Comparison of ENCODE assay signal across 1 cellular context in the genomic region with DNA sequence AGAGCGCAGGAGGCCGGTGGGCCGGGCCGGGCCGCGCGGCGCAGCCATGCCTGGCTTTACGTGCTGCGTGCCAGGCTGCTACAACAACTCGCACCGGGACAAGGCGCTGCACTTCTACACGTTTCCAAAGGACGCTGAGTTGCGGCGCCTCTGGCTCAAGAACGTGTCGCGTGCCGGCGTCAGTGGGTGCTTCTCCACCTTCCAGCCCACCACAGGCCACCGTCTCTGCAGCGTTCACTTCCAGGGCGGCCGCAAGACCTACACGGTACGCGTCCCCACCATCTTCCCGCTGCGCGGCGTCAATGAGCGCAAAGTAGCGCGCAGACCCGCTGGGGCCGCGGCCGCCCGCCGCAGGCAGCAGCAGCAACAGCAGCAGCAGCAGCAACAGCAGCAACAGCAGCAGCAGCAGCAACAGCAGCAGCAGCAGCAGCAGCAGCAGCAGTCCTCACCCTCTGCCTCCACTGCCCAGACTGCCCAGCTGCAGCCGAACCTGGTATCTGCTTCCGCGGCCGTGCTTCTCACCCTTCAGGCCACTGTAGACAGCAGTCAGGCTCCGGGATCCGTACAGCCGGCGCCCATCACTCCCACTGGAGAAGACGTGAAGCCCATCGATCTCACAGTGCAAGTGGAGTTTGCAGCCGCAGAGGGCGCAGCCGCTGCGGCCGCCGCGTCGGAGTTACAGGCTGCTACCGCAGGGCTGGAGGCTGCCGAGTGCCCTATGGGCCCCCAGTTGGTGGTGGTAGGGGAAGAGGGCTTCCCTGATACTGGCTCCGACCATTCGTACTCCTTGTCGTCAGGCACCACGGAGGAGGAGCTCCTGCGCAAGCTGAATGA.
TF ChIP-seq lines count a peak whose summit lies in the region.

No MANE protein-coding gene starts in this region.

TF ChIP-seq in HepG2, 621 proteins besides CTCF, POLR2A, EP300 and RAD21 (continues in another document):
- TF ChIP-seq THAP11 (CRISPR knock-in tag; IDR thresholded peaks at IDR 0.05) (peak; percentile 61; the same call in 1 of the 2 replicates), MBNL3 (CRISPR knock-in tag; conservative IDR thresholded peaks at IDR 0.05) (no peak), GTF3A (CRISPR knock-in tag; conservative IDR thresholded peaks at IDR 0.05) (peak; percentile 90; the same call in 1 of the 2 replicates), TOE1 (CRISPR knock-in tag; IDR thresholded peaks at IDR 0.05) (no peak), SPEN (CRISPR knock-in tag; IDR thresholded peaks at IDR 0.05; ENCODE audit: low read depth) (peak; percentile 38), MED13 (CRISPR knock-in tag; IDR thresholded peaks at IDR 0.05) (peak; percentile 64; the same call in 1 of the 2 replicates), SOX13 (IDR thresholded peaks at IDR 0.05) (no peak), SOX13 (CRISPR knock-in tag; conservative IDR thresholded peaks at IDR 0.05 in 1 of 2, IDR thresholded peaks at IDR 0.05 in 1 of 2) (peak in 1 of 2 experiments; percentile 81; a peak in 1 of 4 replicates), ERF (CRISPR knock-in tag; IDR thresholded peaks at IDR 0.05) (peak; percentile 41; the same call in 1 of the 2 replicates), GABPA (IDR thresholded peaks at IDR 0.05; ENCODE audit: low read depth, low read length) (no peak), GABPA (CRISPR knock-in tag; IDR thresholded peaks at IDR 0.05; ENCODE audit: low read depth) (peak; percentile 15; the same call in 1 of the 2 replicates), MATR3 (CRISPR knock-in tag; IDR thresholded peaks at IDR 0.05) (no peak), ZNF136 (CRISPR knock-in tag; IDR thresholded peaks at IDR 0.05; ENCODE audit: low read depth) (peak; percentile 24; the same call in 1 of the 2 replicates), HCFC1 (IDR thresholded peaks at IDR 0.05; ENCODE audit: low read depth, low read length) (0 out of 2 replicates have a peak, but pooled peaks have one; percentile 6), ZNF234 (CRISPR knock-in tag; conservative IDR thresholded peaks at IDR 0.05) (peak; percentile 94), SALL1 (CRISPR knock-in tag; IDR thresholded peaks at IDR 0.05) (peak; percentile 34), ESRRA (CRISPR knock-in tag; IDR thresholded peaks at IDR 0.05; ENCODE audit: low read depth) (peak; percentile 73), ZNF776 (CRISPR knock-in tag; IDR thresholded peaks at IDR 0.05) (peak; percentile 58; the same call in 1 of the 2 replicates), SOX6 (IDR thresholded peaks at IDR 0.05) (no peak), SOX6 (CRISPR knock-in tag; IDR thresholded peaks at IDR 0.05) (peak; percentile 69), NR3C1 (CRISPR knock-in tag; IDR thresholded peaks at IDR 0.05) (no peak), ZNF317 (CRISPR knock-in tag; IDR thresholded peaks at IDR 0.05) (peak; percentile 79), ZNF75D (CRISPR knock-in tag; IDR thresholded peaks at IDR 0.05; ENCODE audit: borderline replicate concordance) (no peak), ZNF879 (CRISPR knock-in tag; IDR thresholded peaks at IDR 0.05) (0 out of 2 replicates have a peak, but pooled peaks have one; percentile 16), YY1 (IDR thresholded peaks at IDR 0.05; ENCODE audit: insufficient read depth, insufficient replicate concordance, low read depth, low read length) (peak; percentile 77), HNRNPH1 (optimal IDR thresholded peaks at IDR 0.05; ENCODE audit: low read depth, low read length) (no peak), ZNF333 (CRISPR knock-in tag; IDR thresholded peaks at IDR 0.05; ENCODE audit: borderline replicate concordance) (peak; percentile 90), ZNF138 (CRISPR knock-in tag; IDR thresholded peaks at IDR 0.05; ENCODE audit: low read depth) (peak; percentile 84), SAP130 (CRISPR knock-in tag; IDR thresholded peaks at IDR 0.05; ENCODE audit: low read depth) (peak; percentile 65), ZFP90 (CRISPR knock-in tag; IDR thresholded peaks at IDR 0.05; ENCODE audit: borderline replicate concordance) (peak; percentile 84; the same call in 1 of the 2 replicates), ZNF616 (CRISPR knock-in tag; IDR thresholded peaks at IDR 0.05; ENCODE audit: low read depth) (0 out of 2 replicates have a peak, but pooled peaks have one; percentile 44), ZNF230 (CRISPR knock-in tag; IDR thresholded peaks at IDR 0.05) (peak; percentile 90), DMAP1 (CRISPR knock-in tag; IDR thresholded peaks at IDR 0.05) (peak; percentile 72), ZNF441 (CRISPR knock-in tag; IDR thresholded peaks at IDR 0.05; ENCODE audit: borderline replicate concordance) (peak; percentile 67; the same call in 1 of the 2 replicates), ZNF501 (CRISPR knock-in tag; IDR thresholded peaks at IDR 0.05) (peak; percentile 91), NFE2L2 (IDR thresholded peaks at IDR 0.05; ENCODE audit: low read length) (no peak), ZNF235 (CRISPR knock-in tag; IDR thresholded peaks at IDR 0.05; ENCODE audit: borderline replicate concordance) (peak; percentile 67; the same call in 1 of the 2 replicates), FOXP1 (IDR thresholded peaks at IDR 0.05) (no peak), FOXP1 (CRISPR knock-in tag; IDR thresholded peaks at IDR 0.05) (0 out of 2 replicates have a peak, but pooled peaks have one; percentile 5), ZFX (CRISPR knock-in tag; IDR thresholded peaks at IDR 0.05; ENCODE audit: low read depth) (peak; percentile 85)
- TF ChIP-seq, protein P1, sequence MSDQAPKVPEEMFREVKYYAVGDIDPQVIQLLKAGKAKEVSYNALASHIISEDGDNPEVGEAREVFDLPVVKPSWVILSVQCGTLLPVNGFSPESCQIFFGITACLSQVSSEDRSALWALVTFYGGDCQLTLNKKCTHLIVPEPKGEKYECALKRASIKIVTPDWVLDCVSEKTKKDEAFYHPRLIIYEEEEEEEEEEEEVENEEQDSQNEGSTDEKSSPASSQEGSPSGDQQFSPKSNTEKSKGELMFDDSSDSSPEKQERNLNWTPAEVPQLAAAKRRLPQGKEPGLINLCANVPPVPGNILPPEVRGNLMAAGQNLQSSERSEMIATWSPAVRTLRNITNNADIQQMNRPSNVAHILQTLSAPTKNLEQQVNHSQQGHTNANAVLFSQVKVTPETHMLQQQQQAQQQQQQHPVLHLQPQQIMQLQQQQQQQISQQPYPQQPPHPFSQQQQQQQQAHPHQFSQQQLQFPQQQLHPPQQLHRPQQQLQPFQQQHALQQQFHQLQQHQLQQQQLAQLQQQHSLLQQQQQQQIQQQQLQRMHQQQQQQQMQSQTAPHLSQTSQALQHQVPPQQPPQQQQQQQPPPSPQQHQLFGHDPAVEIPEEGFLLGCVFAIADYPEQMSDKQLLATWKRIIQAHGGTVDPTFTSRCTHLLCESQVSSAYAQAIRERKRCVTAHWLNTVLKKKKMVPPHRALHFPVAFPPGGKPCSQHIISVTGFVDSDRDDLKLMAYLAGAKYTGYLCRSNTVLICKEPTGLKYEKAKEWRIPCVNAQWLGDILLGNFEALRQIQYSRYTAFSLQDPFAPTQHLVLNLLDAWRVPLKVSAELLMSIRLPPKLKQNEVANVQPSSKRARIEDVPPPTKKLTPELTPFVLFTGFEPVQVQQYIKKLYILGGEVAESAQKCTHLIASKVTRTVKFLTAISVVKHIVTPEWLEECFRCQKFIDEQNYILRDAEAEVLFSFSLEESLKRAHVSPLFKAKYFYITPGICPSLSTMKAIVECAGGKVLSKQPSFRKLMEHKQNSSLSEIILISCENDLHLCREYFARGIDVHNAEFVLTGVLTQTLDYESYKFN (CRISPR knock-in tag; conservative IDR thresholded peaks at IDR 0.05), result peak; percentile 25; the same call in 1 of the 2 replicates
- TF ChIP-seq, protein P2, sequence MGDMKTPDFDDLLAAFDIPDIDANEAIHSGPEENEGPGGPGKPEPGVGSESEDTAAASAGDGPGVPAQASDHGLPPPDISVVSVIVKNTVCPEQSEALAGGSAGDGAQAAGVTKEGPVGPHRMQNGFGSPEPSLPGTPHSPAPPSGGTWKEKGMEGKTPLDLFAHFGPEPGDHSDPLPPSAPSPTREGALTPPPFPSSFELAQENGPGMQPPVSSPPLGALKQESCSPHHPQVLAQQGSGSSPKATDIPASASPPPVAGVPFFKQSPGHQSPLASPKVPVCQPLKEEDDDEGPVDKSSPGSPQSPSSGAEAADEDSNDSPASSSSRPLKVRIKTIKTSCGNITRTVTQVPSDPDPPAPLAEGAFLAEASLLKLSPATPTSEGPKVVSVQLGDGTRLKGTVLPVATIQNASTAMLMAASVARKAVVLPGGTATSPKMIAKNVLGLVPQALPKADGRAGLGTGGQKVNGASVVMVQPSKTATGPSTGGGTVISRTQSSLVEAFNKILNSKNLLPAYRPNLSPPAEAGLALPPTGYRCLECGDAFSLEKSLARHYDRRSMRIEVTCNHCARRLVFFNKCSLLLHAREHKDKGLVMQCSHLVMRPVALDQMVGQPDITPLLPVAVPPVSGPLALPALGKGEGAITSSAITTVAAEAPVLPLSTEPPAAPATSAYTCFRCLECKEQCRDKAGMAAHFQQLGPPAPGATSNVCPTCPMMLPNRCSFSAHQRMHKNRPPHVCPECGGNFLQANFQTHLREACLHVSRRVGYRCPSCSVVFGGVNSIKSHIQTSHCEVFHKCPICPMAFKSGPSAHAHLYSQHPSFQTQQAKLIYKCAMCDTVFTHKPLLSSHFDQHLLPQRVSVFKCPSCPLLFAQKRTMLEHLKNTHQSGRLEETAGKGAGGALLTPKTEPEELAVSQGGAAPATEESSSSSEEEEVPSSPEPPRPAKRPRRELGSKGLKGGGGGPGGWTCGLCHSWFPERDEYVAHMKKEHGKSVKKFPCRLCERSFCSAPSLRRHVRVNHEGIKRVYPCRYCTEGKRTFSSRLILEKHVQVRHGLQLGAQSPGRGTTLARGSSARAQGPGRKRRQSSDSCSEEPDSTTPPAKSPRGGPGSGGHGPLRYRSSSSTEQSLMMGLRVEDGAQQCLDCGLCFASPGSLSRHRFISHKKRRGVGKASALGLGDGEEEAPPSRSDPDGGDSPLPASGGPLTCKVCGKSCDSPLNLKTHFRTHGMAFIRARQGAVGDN (CRISPR knock-in tag; IDR thresholded peaks at IDR 0.05), result peak; percentile 78
- TF ChIP-seq, protein P3, sequence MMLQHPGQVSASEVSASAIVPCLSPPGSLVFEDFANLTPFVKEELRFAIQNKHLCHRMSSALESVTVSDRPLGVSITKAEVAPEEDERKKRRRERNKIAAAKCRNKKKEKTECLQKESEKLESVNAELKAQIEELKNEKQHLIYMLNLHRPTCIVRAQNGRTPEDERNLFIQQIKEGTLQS (CRISPR knock-in tag; IDR thresholded peaks at IDR 0.05), result 0 out of 2 replicates have a peak, but pooled peaks have one; percentile 18
- TF ChIP-seq, protein P4, sequence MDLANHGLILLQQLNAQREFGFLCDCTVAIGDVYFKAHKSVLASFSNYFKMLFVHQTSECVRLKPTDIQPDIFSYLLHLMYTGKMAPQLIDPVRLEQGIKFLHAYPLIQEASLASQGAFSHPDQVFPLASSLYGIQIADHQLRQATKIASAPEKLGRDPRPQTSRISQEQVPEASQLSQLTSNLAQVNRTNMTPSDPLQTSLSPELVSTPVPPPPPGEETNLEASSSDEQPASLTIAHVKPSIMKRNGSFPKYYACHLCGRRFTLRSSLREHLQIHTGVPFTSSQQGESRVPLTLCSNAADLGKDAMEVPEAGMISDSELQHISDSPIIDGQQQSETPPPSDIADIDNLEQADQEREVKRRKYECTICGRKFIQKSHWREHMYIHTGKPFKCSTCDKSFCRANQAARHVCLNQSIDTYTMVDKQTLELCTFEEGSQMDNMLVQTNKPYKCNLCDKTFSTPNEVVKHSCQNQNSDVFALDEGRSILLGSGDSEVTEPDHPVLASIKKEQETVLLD (CRISPR knock-in tag; IDR thresholded peaks at IDR 0.05; ENCODE audit: low read depth), result 0 out of 2 replicates have a peak, but pooled peaks have one; percentile 36
- TF ChIP-seq, protein P5, sequence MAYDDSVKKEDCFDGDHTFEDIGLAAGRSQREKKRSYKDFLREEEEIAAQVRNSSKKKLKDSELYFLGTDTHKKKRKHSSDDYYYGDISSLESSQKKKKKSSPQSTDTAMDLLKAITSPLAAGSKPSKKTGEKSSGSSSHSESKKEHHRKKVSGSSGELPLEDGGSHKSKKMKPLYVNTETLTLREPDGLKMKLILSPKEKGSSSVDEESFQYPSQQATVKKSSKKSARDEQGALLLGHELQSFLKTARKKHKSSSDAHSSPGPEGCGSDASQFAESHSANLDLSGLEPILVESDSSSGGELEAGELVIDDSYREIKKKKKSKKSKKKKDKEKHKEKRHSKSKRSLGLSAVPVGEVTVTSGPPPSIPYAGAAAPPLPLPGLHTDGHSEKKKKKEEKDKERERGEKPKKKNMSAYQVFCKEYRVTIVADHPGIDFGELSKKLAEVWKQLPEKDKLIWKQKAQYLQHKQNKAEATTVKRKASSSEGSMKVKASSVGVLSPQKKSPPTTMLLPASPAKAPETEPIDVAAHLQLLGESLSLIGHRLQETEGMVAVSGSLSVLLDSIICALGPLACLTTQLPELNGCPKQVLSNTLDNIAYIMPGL (CRISPR knock-in tag; IDR thresholded peaks at IDR 0.05; ENCODE audit: borderline replicate concordance in 1 of 2, low read depth in 1 of 2), result peak; percentile 60 to 86
- TF ChIP-seq, protein P6, sequence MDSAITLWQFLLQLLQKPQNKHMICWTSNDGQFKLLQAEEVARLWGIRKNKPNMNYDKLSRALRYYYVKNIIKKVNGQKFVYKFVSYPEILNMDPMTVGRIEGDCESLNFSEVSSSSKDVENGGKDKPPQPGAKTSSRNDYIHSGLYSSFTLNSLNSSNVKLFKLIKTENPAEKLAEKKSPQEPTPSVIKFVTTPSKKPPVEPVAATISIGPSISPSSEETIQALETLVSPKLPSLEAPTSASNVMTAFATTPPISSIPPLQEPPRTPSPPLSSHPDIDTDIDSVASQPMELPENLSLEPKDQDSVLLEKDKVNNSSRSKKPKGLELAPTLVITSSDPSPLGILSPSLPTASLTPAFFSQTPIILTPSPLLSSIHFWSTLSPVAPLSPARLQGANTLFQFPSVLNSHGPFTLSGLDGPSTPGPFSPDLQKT (CRISPR knock-in tag; IDR thresholded peaks at IDR 0.05; ENCODE audit: borderline replicate concordance), result no peak
- TF ChIP-seq, protein P7, sequence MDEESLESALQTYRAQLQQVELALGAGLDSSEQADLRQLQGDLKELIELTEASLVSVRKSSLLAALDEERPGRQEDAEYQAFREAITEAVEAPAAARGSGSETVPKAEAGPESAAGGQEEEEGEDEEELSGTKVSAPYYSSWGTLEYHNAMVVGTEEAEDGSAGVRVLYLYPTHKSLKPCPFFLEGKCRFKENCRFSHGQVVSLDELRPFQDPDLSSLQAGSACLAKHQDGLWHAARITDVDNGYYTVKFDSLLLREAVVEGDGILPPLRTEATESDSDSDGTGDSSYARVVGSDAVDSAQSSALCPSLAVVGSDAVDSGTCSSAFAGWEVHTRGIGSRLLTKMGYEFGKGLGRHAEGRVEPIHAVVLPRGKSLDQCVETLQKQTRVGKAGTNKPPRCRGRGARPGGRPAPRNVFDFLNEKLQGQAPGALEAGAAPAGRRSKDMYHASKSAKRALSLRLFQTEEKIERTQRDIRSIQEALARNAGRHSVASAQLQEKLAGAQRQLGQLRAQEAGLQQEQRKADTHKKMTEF (CRISPR knock-in tag; IDR thresholded peaks at IDR 0.05), result peak; percentile 54; the same call in 1 of the 2 replicates
